8 cellular contexts compared by ENCODE assay signal in the genomic region with DNA sequence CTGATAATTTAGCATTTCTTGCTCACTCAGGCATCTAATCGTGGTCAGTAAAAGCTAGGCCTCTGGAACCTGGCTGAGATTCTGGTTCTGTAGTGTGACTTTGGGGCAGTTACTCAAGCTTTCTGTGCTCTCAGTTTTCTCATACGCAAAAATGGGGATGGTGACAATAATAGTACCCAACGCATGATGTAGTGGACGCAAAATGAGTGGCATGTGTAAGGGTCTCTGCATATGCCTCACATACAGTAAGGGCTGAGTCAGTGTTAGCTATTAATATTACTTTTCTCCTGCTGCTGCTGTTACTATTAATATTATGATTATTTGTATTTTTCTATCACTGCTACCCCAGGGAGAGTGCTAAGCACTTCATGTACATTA. TPM values are rescaled to one million over a fixed set of nuclear protein-coding genes. Genes with fewer than 3 reads are reported as not detected.
DNase-seq lines count a peak whose midpoint lies in the region; ATAC-seq and TF ChIP-seq lines count a peak whose summit lies in the region.

No MANE protein-coding gene starts in this region.

- H3K4me2 ChIP-seq in OCI-LY7 (ENCODE audit: low read length) (peak overlapping the region; percentile 96), parathyroid adenoma (ENCODE audit: low read length) (peak overlapping the region; percentile 95)

- no peak for DNase-seq in OCI-LY7 (ENCODE audit: low spot score)
- DNase-seq in epithelial cell of esophagus (ENCODE audit: low read depth), result no peak
- DNase-seq in SKM-1 treated with dmso at 0.1 percent for 144 hours (lab: John Stamatoyannopoulos, UW; ENCODE audit: unreplicated experiment), result no peak
- no peak for DNase-seq in hippocampal formation (lab: John Stamatoyannopoulos, UW)

- H2AFZ ChIP-seq in OCI-LY7 (ENCODE audit: low read length), result peak overlapping the region; percentile 99
- peak overlapping the region; percentile 80 for H2AFZ ChIP-seq in parathyroid adenoma

- POLR2A ChIA-PET in OCI-LY7 (lab: Charles Lee), result interaction anchor here (0.6 to 1.6 kb wide), 5 partner anchors 11 to 330 kb away, joined by 4 to 7 read pairs (median 6); no protein-coding TSS in a partner anchor

- H3K9me2 ChIP-seq in OCI-LY7 (ENCODE audit: insufficient read depth, low read length), result no peaks in the 10 kb centered on the region

- H3K27me3 ChIP-seq in parathyroid adenoma (ENCODE audit: control insufficient read depth, insufficient read depth, low read length), result no peaks in the 10 kb centered on the region

- CTCF ChIA-PET in OCI-LY7 (lab: Charles Lee; ENCODE audit: unreplicated experiment), result no interaction called here

- H4K20me1 ChIP-seq in OCI-LY7 (ENCODE audit: insufficient read depth, low read length), result no peaks in the 10 kb centered on the region

- no TSS peak for BruUV-seq in OCI-LY7 (replicated peaks; lab: Mats Ljungman, UMichigan)

- TF ChIP-seq CTCF in OCI-LY7 (conservative IDR thresholded peaks at IDR 0.05; ENCODE audit: low read length) (no peak), epithelial cell of esophagus (IDR thresholded peaks at IDR 0.05; ENCODE audit: insufficient read depth, low read depth, low read length, missing control alignments) (no peak), parathyroid adenoma (IDR thresholded peaks at IDR 0.05) (no peak)

- no peak for ATAC-seq in HG02870 (IDR thresholded peaks at IDR 0.05; ENCODE audit: unreplicated experiment)
- ATAC-seq in HG03457 (IDR thresholded peaks at IDR 0.05; ENCODE audit: unreplicated experiment), result no peak

- intact Hi-C loops in OCI-LY7 (cut with micrococcal nuclease; ENCODE audit: unreplicated experiment), result loop anchor here (5.0 kb wide), 2 partner anchors 126 to 161 kb away; partner anchors contain the start of gene PYGB

- H3K27ac ChIP-seq in OCI-LY7 (ENCODE audit: low read depth, low read length, poor library complexity, severe bottlenecking), result peak overlapping the region; percentile 58
- no peak overlapping the region for H3K27ac ChIP-seq in parathyroid adenoma

- H3K79me2 ChIP-seq in OCI-LY7 (ENCODE audit: insufficient read depth, low read depth, low read length) (peaks cover 21% of the 10 kb centered on the region), parathyroid adenoma (no peaks in the 10 kb centered on the region)

- H3K9me3 ChIP-seq in ES-I3 (ENCODE audit: control insufficient read depth, insufficient read depth, low read length) (0 out of 2 replicates have a peak, but pooled peaks cover 3% of the 10 kb centered on the region), OCI-LY7 (ENCODE audit: low read length) (no peaks in the 10 kb centered on the region), parathyroid adenoma (ENCODE audit: control insufficient read depth, low read length) (no peaks in the 10 kb centered on the region)

- H3K36me3 ChIP-seq in ES-I3 (ENCODE audit: insufficient read depth, low read length), result no peaks in the 10 kb centered on the region
- H3K36me3 ChIP-seq in OCI-LY7 (ENCODE audit: insufficient read depth, low read length), result peaks cover 17% of the 10 kb centered on the region
- no peaks in the 10 kb centered on the region for H3K36me3 ChIP-seq in parathyroid adenoma (ENCODE audit: control insufficient read depth, insufficient read depth, low read length)

- H3K4me1 ChIP-seq in ES-I3 (ENCODE audit: insufficient read depth, low read length), result no peaks in the 10 kb centered on the region
- peaks cover 16% of the 10 kb centered on the region for H3K4me1 ChIP-seq in OCI-LY7 (ENCODE audit: insufficient read depth, low read length, poor library complexity, severe bottlenecking)
- H3K4me1 ChIP-seq in parathyroid adenoma, result peaks cover 7% of the 10 kb centered on the region

- H3K9ac ChIP-seq in ES-I3 (ENCODE audit: low read depth, low read length), result peak overlapping the region; percentile 77
- H3K9ac ChIP-seq in parathyroid adenoma, result no peak overlapping the region

- H3K4me3 ChIP-seq in OCI-LY7 (ENCODE audit: low read depth, low read length, poor library complexity, severe bottlenecking) (peak overlapping the region; percentile 83), epithelial cell of esophagus (ENCODE audit: low read length) (peak overlapping the region; percentile 81), parathyroid adenoma (ENCODE audit: low read depth, low read length) (peak overlapping the region; percentile 73)

RNA-seq across cellular contexts. Expression of gene GINS1, which starts 0.7 kb away (rescaled TPM):
- total RNA-seq in OCI-LY7 (2014; rRNA removed; shearing (Covaris generic)), result 22.8 and 23.0 TPM in 2 replicates
- total RNA-seq in OCI-LY7 (2022), result 29.9 and 30.8 TPM in 2 replicates

RNA-seq across cellular contexts. Expression of gene ABHD12, which starts 17.5 kb away (rescaled TPM):
- total RNA-seq in OCI-LY7 (2014; rRNA removed; shearing (Covaris generic)), result 5.9 and 10.6 TPM in 2 replicates
- 12.0 and 12.9 TPM in 2 replicates for total RNA-seq in OCI-LY7 (2022)
